ENCODE assay signal across 8 cellular contexts in genomic region chr22:43142881-43143562, GRCh38. TPM values are rescaled to one million over a fixed set of nuclear protein-coding genes. Genes with fewer than 3 reads are reported as not detected.
DNase-seq lines count a peak whose midpoint lies in the region; ATAC-seq and TF ChIP-seq lines count a peak whose summit lies in the region.

Gene MCAT, minus strand, starts transcription at chr22:43143398. Its CDS starts 50 bp downstream, at chr22:43143348.

- POLR2A ChIA-PET in CD8-positive, alpha-beta T cell (lab: Charles Lee), result interaction anchor here (1.1 to 1.8 kb wide), 2 partner anchors 45 to 120 kb away, joined by 4 to 7 read pairs; partner anchors contain the start of gene TTLL12
- POLR2A ChIA-PET in PC-9 (lab: Charles Lee; ENCODE audit: unreplicated experiment), result no interaction called here

- H3K36me3 ChIP-seq in CD8-positive, alpha-beta T cell (ENCODE audit: insufficient read depth, low read length), result no peaks in the 10 kb centered on the region
- H3K36me3 ChIP-seq in HUES6 (ENCODE audit: control insufficient read depth, insufficient read depth, low read length) (peaks cover 32% of the 10 kb centered on the region), PC-9 (ENCODE audit: low read depth) (peaks cover 25% of the 10 kb centered on the region), mucosa of stomach (ENCODE audit: control insufficient read depth, insufficient read depth, low read length) (peaks cover 6% of the 10 kb centered on the region)

- DNase-seq in CD8-positive, alpha-beta T cell, result peak; percentile 62 to 89 (median 73)
- DNase-seq in PC-9 (peak; percentile 67 to 78), erythroblast (lab: John Stamatoyannopoulos, UW) (peak; percentile 85 to 89)
- peak; percentile 91 for DNase-seq in activated T-cell treated with anti-CD3 and anti-CD28 coated beads, Interleukin-2, amount 50 U/mL, for 24 hours
- peak; percentile 54 to 62 for DNase-seq in stimulated activated CD8-positive, alpha-beta memory T cell treated with anti-CD3 and anti-CD28 coated beads, Interleukin-4, amount 100 ng/mL, for 4 hours (ENCODE audit: low read depth in 2 of 2, low spot score in 1 of 2)

- TF ChIP-seq CTCF in CD8-positive, alpha-beta T cell (IDR thresholded peaks at IDR 0.05), result no peak
- no peak for TF ChIP-seq CTCF in PC-9 (conservative IDR thresholded peaks at IDR 0.05)

- H3K27ac ChIP-seq in CD8-positive, alpha-beta T cell (ENCODE audit: low read depth, low read length), result peak within 1 kb of the TSS; percentile 90
- peak within 1 kb of the TSS; percentile 19; the same call in 1 of the 2 replicates for H3K27ac ChIP-seq in HUES6 (ENCODE audit: low read depth, low read length)
- peak within 1 kb of the TSS; percentile 35 for H3K27ac ChIP-seq in PC-9

- peak within 1 kb of the TSS; percentile 88 for H3K27ac Mint-ChIP-seq in CD8-positive, alpha-beta T cell
- peak within 1 kb of the TSS; percentile 94 for H3K27ac Mint-ChIP-seq in activated T-cell treated with anti-CD3 and anti-CD28 coated beads, Interleukin-2, amount 50 U/mL, for 24 hours

- H3K9ac ChIP-seq in HUES6 (ENCODE audit: low read length) (peak within 1 kb of the TSS; percentile 77), mucosa of stomach (ENCODE audit: low read length) (peak within 1 kb of the TSS; percentile 67)

- intact Hi-C loops in CD8-positive, alpha-beta T cell (cut with DNase I, micrococcal nuclease), result loop anchor here (1.0 kb wide), 4 partner anchors 8 to 128 kb away; partner anchors contain the start of genes TTLL1 (in 2 of the 2), TTLL12 (in 2 of the 2), PACSIN2 (in 1 of the 2) and TSPO (in 1 of the 2)
- intact Hi-C loops in PC-9 (cut with micrococcal nuclease; ENCODE audit: unreplicated experiment), result no loop called here

- H3K9me3 Mint-ChIP-seq in CD8-positive, alpha-beta T cell, result no peaks in the 10 kb centered on the region
- H3K9me3 Mint-ChIP-seq in activated T-cell treated with anti-CD3 and anti-CD28 coated beads, Interleukin-2, amount 50 U/mL, for 24 hours, result no peaks in the 10 kb centered on the region

- peak; percentile 59 for TF ChIP-seq POLR2A in erythroblast (IDR thresholded peaks at IDR 0.05; ENCODE audit: low read length)

- no peaks in the 10 kb centered on the region for H3K9me2 ChIP-seq in PC-9 (ENCODE audit: insufficient read depth)

- ATAC-seq in CD8-positive, alpha-beta T cell, result peak; percentile 82
- peak; percentile 73 for ATAC-seq in GM19467 (IDR thresholded peaks at IDR 0.05; ENCODE audit: unreplicated experiment)

- H2AFZ ChIP-seq in PC-9, result peak within 1 kb of the TSS; percentile 93

- peak within 1 kb of the TSS; percentile 88 for H3K4me3 ChIP-seq in CD8-positive, alpha-beta T cell (ENCODE audit: low read depth, low read length)
- peak within 1 kb of the TSS; percentile 100 for H3K4me3 ChIP-seq in HUES6 (ENCODE audit: low read depth, low read length)
- H3K4me3 ChIP-seq in PC-9, result peak within 1 kb of the TSS; percentile 82
- peak within 1 kb of the TSS; percentile 62 for H3K4me3 ChIP-seq in mucosa of stomach (ENCODE audit: low read length)

- CTCF ChIA-PET in CD8-positive, alpha-beta T cell (lab: Charles Lee), result no interaction called here
- CTCF ChIA-PET in PC-9 (lab: Charles Lee), result no interaction called here

- peaks cover 7% of the 10 kb centered on the region for H3K4me1 ChIP-seq in CD8-positive, alpha-beta T cell (ENCODE audit: insufficient read depth, low read length)
- H3K4me1 ChIP-seq in HUES6 (ENCODE audit: control insufficient read depth, insufficient read depth, low read length) (no peaks in the 10 kb centered on the region), PC-9 (replicated peaks; ENCODE audit: insufficient read depth) (peaks cover 19% of the 10 kb centered on the region), mucosa of stomach (ENCODE audit: control insufficient read depth, insufficient read depth, low read length) (peaks cover 6% of the 10 kb centered on the region)

- H3K79me2 ChIP-seq in PC-9 (ENCODE audit: low read depth), result peaks cover 43% of the 10 kb centered on the region

- peak within 1 kb of the TSS; percentile 87 for H3K4me3 Mint-ChIP-seq in CD8-positive, alpha-beta T cell
- H3K4me3 Mint-ChIP-seq in activated T-cell treated with anti-CD3 and anti-CD28 coated beads, Interleukin-2, amount 50 U/mL, for 24 hours, result peak within 1 kb of the TSS; percentile 89

- H3F3A ChIP-seq in PC-9 (ENCODE audit: insufficient read depth, low read depth), result peaks cover 17% of the 10 kb centered on the region

- H3K4me2 ChIP-seq in PC-9, result peak within 1 kb of the TSS; percentile 80

- H3K4me1 Mint-ChIP-seq in CD8-positive, alpha-beta T cell (ENCODE audit: low read depth), result peaks cover 25% of the 10 kb centered on the region
- H3K4me1 Mint-ChIP-seq in activated T-cell treated with anti-CD3 and anti-CD28 coated beads, Interleukin-2, amount 50 U/mL, for 24 hours (ENCODE audit: low read depth), result peaks cover 39% of the 10 kb centered on the region

- H4K20me1 ChIP-seq in PC-9 (ENCODE audit: insufficient read depth), result peaks cover 9% of the 10 kb centered on the region; the same call in 1 of the 2 replicates

- peaks cover 28% of the 10 kb centered on the region for H3K36me3 Mint-ChIP-seq in CD8-positive, alpha-beta T cell
- H3K36me3 Mint-ChIP-seq in activated T-cell treated with anti-CD3 and anti-CD28 coated beads, Interleukin-2, amount 50 U/mL, for 24 hours (ENCODE audit: low read depth), result peaks cover 41% of the 10 kb centered on the region

- H3K27me3 ChIP-seq in CD8-positive, alpha-beta T cell (ENCODE audit: insufficient read depth, low read length), result no peaks in the 10 kb centered on the region
- H3K27me3 ChIP-seq in HUES6 (ENCODE audit: control insufficient read depth, insufficient read depth, low read length), result no peaks in the 10 kb centered on the region; the same call in 1 of the 2 replicates
- no peaks in the 10 kb centered on the region for H3K27me3 ChIP-seq in PC-9 (ENCODE audit: insufficient read depth, low read depth)
- H3K27me3 ChIP-seq in mucosa of stomach (ENCODE audit: control insufficient read depth, insufficient read depth, low read length), result no peaks in the 10 kb centered on the region

- no peaks in the 10 kb centered on the region for H3K9me3 ChIP-seq in CD8-positive, alpha-beta T cell (ENCODE audit: low read length)
- H3K9me3 ChIP-seq in HUES6 (ENCODE audit: control insufficient read depth, insufficient read depth, low read depth, low read length) (no peaks in the 10 kb centered on the region), PC-9 (ENCODE audit: insufficient read depth, low read depth) (no peaks in the 10 kb centered on the region), mucosa of stomach (ENCODE audit: control insufficient read depth, low read length) (no peaks in the 10 kb centered on the region)

- no peaks in the 10 kb centered on the region for H3K27me3 Mint-ChIP-seq in CD8-positive, alpha-beta T cell (ENCODE audit: low read depth)
- no peaks in the 10 kb centered on the region for H3K27me3 Mint-ChIP-seq in activated T-cell treated with anti-CD3 and anti-CD28 coated beads, Interleukin-2, amount 50 U/mL, for 24 hours

- TSS peak; percentile 28 for BruUV-seq in PC-9 (replicated peaks; lab: Mats Ljungman, UMichigan)

RNA-seq across cellular contexts. Expression of gene MCAT, which starts in this region (rescaled TPM):
- 1 to 10 TPM; 5.9 to 7.8 TPM for total RNA-seq in CD8-positive, alpha-beta T cell
- total RNA-seq in PC-9 (2021), result 31.4 and 35.5 TPM in 2 replicates

Comparison
In these comparisons a context has a peak if more than half of its experiments do, and no peak if none do; other contexts are left out.
1. Peak in every context shown above with its lines: DNase-seq, ATAC-seq, H3K4me3 ChIP-seq and H3K27ac ChIP-seq.
2. H3K27ac ChIP-seq: peak in every context shown above with its lines; median percentile 90 in CD8-positive, alpha-beta T cell; 35 in PC-9; 19 in HUES6.